ENCODE assay signal across 31 cellular contexts in the genomic region with DNA sequence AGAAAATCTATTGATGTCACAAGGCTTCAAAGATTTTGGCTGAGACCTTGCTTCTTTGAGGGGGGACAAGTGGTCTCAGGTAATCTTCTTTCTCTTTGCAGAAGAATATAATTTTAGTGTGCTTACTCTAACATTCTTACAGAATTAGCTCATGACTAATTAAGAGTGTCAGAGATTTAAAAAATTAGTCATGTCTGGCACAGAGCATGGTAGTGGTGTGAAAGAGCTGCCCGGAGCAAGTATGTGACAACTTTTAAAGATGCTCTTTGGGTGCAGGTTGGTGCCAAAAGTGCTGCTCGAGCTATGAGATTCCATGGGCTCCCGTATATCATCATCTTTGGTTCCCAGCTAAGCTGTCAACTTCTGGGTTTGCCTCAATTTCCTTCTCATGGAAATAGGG. TPM values are rescaled to one million over a fixed set of nuclear protein-coding genes. Genes with fewer than 3 reads are reported as not detected.
"Had no signal": no experiment of that assay in that cellular context is flagged by ENCODE, and none has a peak within 500 bp of the region (broad histone marks: within the 10 kb centered on the region; RNA-seq: fewer than 3 reads in every experiment).

No MANE protein-coding gene starts in this region.

- H3K27me3 ChIP-seq: gastrocnemius medialis, heart left ventricle had no signal

- H3K4me3 ChIP-seq: gastrocnemius medialis, heart left ventricle had no signal

- H3K27ac ChIP-seq: brain microvascular endothelial cell, epithelial cell of prostate, foreskin keratinocyte, gastrocnemius medialis, heart left ventricle, VCaP had no signal

- H3K27me3 Mint-ChIP-seq: activated naive CD8-positive, alpha-beta T cell had no signal

- ATAC-seq: activated T-cell treated with anti-CD3 and anti-CD28 coated beads, Interleukin-2, amount 50 U/mL, for 72 hours; effector memory CD8-positive, alpha-beta T cell; foreskin keratinocyte; gastrocnemius medialis; heart left ventricle; WTC11 had no signal

- H3K4me3 Mint-ChIP-seq: activated CD4-positive, alpha-beta memory T cell treated with anti-CD3 and anti-CD28 coated beads, Interleukin-2, amount 10 ng/mL, durations not matched to agents 7 days and 5 days; activated CD4-positive, alpha-beta T cell treated with anti-CD3 and anti-CD28 coated beads, Interleukin-2, amount 10 ng/mL, durations not matched to agents 7 days and 5 days; activated naive CD8-positive, alpha-beta T cell; activated T-cell treated with anti-CD3 and anti-CD28 coated beads, Interleukin-2, amount 50 U/mL, for 24 hours; activated T-cell treated with anti-CD3 and anti-CD28 coated beads, Interleukin-2, amount 50 U/mL, for 72 hours; effector memory CD8-positive, alpha-beta T cell; WTC11 had no signal

- DNase-seq: activated CD4-positive, alpha-beta memory T cell treated with anti-CD3 and anti-CD28 coated beads, Interleukin-2, amount 10 ng/mL, durations not matched to agents 7 days and 5 days; activated CD4-positive, alpha-beta T cell treated with anti-CD3 and anti-CD28 coated beads for 1 hour; activated CD4-positive, alpha-beta T cell treated with anti-CD3 and anti-CD28 coated beads for 4 hours; activated CD4-positive, alpha-beta T cell treated with anti-CD3 and anti-CD28 coated beads, Interleukin-2, amount 10 ng/mL, durations not matched to agents 7 days and 5 days; activated CD4-positive, alpha-beta T cell treated with anti-CD3 and anti-CD28 coated beads, Interleukin-2, amount 50 U/mL, for 4 hours; activated CD8-positive, alpha-beta memory T cell treated with anti-CD3 and anti-CD28 coated beads, Interleukin-2, amount 50 U/mL, for 48 hours; activated effector memory CD4-positive, alpha-beta T cell treated with Interleukin-2 at 50 U/mL for 16 hours; activated gamma-delta T cell treated with Interleukin-2 at 50 U/mL for 16 hours; activated naive CD4-positive, alpha-beta T cell treated with anti-CD3 and anti-CD28 coated beads, Interleukin-2, amount 50 U/mL, for 16 hours; activated naive CD4-positive, alpha-beta T cell treated with Interleukin-2 at 50 U/mL for 16 hours; activated T-cell treated with anti-CD3 and anti-CD28 coated beads for 4 hours; activated T-cell treated with anti-CD3 and anti-CD28 coated beads, Interleukin-2, amount 50 U/mL, for 24 hours; activated T-cell treated with anti-CD3 and anti-CD28 coated beads, Interleukin-2, amount 50 U/mL, for 72 hours; amniotic stem cell; brain microvascular endothelial cell; caudate nucleus; cortex of kidney; dermis blood vessel endothelial cell; effector CD4-positive, alpha-beta T cell; effector memory CD8-positive, alpha-beta T cell; foreskin keratinocyte; gastrocnemius medialis; glutamatergic neuron; T-helper 2 cell had no signal

- H3K4me1 Mint-ChIP-seq: activated CD4-positive, alpha-beta memory T cell treated with anti-CD3 and anti-CD28 coated beads, Interleukin-2, amount 10 ng/mL, durations not matched to agents 7 days and 5 days; activated CD4-positive, alpha-beta T cell treated with anti-CD3 and anti-CD28 coated beads, Interleukin-2, amount 10 ng/mL, durations not matched to agents 7 days and 5 days; WTC11 had no signal

- H3K36me3 ChIP-seq: brain microvascular endothelial cell, gastrocnemius medialis, heart left ventricle had no signal

- H3K36me3 Mint-ChIP-seq: activated naive CD8-positive, alpha-beta T cell; WTC11 had no signal

- H3K4me1 ChIP-seq: foreskin keratinocyte had no signal

- H3K27ac Mint-ChIP-seq: activated CD4-positive, alpha-beta memory T cell treated with anti-CD3 and anti-CD28 coated beads, Interleukin-2, amount 10 ng/mL, durations not matched to agents 7 days and 5 days; activated CD4-positive, alpha-beta T cell treated with anti-CD3 and anti-CD28 coated beads, Interleukin-2, amount 10 ng/mL, durations not matched to agents 7 days and 5 days; activated naive CD8-positive, alpha-beta T cell; activated T-cell treated with anti-CD3 and anti-CD28 coated beads, Interleukin-2, amount 50 U/mL, for 24 hours; activated T-cell treated with anti-CD3 and anti-CD28 coated beads, Interleukin-2, amount 50 U/mL, for 72 hours; effector memory CD8-positive, alpha-beta T cell; WTC11 had no signal

- H3K9me3 ChIP-seq: gastrocnemius medialis, heart left ventricle had no signal

- H3K9me3 Mint-ChIP-seq: activated CD4-positive, alpha-beta memory T cell treated with anti-CD3 and anti-CD28 coated beads, Interleukin-2, amount 10 ng/mL, durations not matched to agents 7 days and 5 days; activated CD4-positive, alpha-beta T cell treated with anti-CD3 and anti-CD28 coated beads, Interleukin-2, amount 10 ng/mL, durations not matched to agents 7 days and 5 days; activated T-cell treated with anti-CD3 and anti-CD28 coated beads, Interleukin-2, amount 50 U/mL, for 24 hours; activated T-cell treated with anti-CD3 and anti-CD28 coated beads, Interleukin-2, amount 50 U/mL, for 72 hours; effector memory CD8-positive, alpha-beta T cell; WTC11 had no signal

RNA-seq across cellular contexts. Expression of a gene that starts 31.1 kb away (rescaled TPM):
- total RNA-seq: activated CD4-positive, alpha-beta memory T cell treated with anti-CD3 and anti-CD28 coated beads, Interleukin-2, amount 10 ng/mL, durations not matched to agents 7 days and 5 days; activated CD4-positive, alpha-beta T cell treated with anti-CD3 and anti-CD28 coated beads, Interleukin-2, amount 10 ng/mL, durations not matched to agents 7 days and 5 days; activated T-cell treated with anti-CD3 and anti-CD28 coated beads, Interleukin-2, amount 50 U/mL, for 72 hours; chondrocyte; dermis blood vessel endothelial cell; foreskin keratinocyte; WTC11 had no signal
- polyA plus RNA-seq: foreskin keratinocyte had no signal

RNA-seq across cellular contexts. Expression of a gene that starts 34.1 kb away (rescaled TPM):
- total RNA-seq: activated CD4-positive, alpha-beta memory T cell treated with anti-CD3 and anti-CD28 coated beads, Interleukin-2, amount 10 ng/mL, durations not matched to agents 7 days and 5 days; activated CD4-positive, alpha-beta T cell treated with anti-CD3 and anti-CD28 coated beads, Interleukin-2, amount 10 ng/mL, durations not matched to agents 7 days and 5 days; activated T-cell treated with anti-CD3 and anti-CD28 coated beads, Interleukin-2, amount 50 U/mL, for 72 hours; dermis blood vessel endothelial cell; foreskin keratinocyte; T-helper 1 cell treated with Interleukin-12 subunit alpha and Interleukin-12 subunit beta and Interleukin-4 antibody, amounts not matched to agents 30 ng/mL and 1 ng/mL, for 36 hours had no signal
- polyA plus RNA-seq: foreskin keratinocyte had no signal
